1 cellular context compared by ENCODE assay signal in the genomic region with DNA sequence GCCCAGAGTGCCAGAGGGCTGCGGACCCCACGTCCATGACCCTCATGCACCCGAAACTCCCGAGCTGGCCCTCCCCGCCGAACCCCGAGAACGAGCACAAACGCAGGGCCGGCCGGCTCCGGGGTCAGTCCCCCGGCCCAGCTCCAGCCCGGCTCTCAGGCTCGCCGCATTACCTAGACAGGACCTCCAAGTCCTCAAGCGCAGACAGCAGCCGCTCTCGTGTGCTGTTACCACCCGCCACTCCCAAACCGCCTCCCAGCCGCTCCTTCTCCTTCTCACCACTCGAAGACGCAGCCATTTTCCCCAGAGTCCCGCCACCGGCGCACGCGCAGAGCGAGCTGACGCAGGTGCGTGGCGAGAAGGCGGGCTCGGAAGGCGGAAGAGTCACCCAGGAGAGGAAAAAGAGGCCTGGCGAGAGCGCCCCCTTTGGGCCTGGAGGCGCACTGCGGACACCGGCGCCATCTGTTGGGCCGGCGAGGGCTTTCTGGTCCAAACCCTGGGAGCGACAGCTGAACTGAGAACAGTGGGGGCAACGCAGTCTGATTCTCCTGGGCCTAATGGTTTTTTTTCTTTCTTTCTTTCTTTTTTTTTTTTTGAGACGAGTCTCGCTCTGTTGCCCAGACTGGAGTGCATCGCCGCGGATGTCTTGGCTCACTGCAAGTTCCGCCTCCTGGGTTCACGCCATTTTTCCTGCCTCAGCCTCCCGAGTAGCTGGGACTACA.
TF ChIP-seq lines count a peak whose summit lies in the region.

A gene with protein sequence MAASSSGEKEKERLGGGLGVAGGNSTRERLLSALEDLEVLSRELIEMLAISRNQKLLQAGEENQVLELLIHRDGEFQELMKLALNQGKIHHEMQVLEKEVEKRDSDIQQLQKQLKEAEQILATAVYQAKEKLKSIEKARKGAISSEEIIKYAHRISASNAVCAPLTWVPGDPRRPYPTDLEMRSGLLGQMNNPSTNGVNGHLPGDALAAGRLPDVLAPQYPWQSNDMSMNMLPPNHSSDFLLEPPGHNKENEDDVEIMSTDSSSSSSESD (minus strand): TSS at position 324 of the 722 bp plus-strand sequence. CDS start 26 bp downstream, at position 298.

TF ChIP-seq in SK-N-SH, 30 proteins besides CTCF, POLR2A, EP300 and RAD21 (continued from another document):
- TF ChIP-seq USF2 (IDR thresholded peaks at IDR 0.05; ENCODE audit: borderline replicate concordance, low read depth, low read length) (no peak), MXI1 (IDR thresholded peaks at IDR 0.05; ENCODE audit: low read depth, low read length) (peak; percentile 70), USF1 (IDR thresholded peaks at IDR 0.05; ENCODE audit: borderline replicate concordance, low read depth) (no peak), FOXJ3 (CRISPR knock-in tag; IDR thresholded peaks at IDR 0.05) (no peak), SMC3 (IDR thresholded peaks at IDR 0.05; ENCODE audit: low read depth, low read length) (peak; percentile 70), NFIC (IDR thresholded peaks at IDR 0.05; ENCODE audit: borderline replicate concordance) (no peak), MAX (IDR thresholded peaks at IDR 0.05; ENCODE audit: low read depth) (peak; percentile 87), ELF1 (IDR thresholded peaks at IDR 0.05) (peak; percentile 96), MEF2A (IDR thresholded peaks at IDR 0.05; ENCODE audit: borderline replicate concordance, low read depth) (no peak), SIN3A (IDR thresholded peaks at IDR 0.05; ENCODE audit: borderline replicate concordance, low read depth, low read length) (peak; percentile 63; the same call in 1 of the 2 replicates), RCOR1 (IDR thresholded peaks at IDR 0.05; ENCODE audit: low read length) (peak; percentile 63), POLR2AphosphoS5 (IDR thresholded peaks at IDR 0.05; ENCODE audit: low read depth, low read length) (peak; percentile 90)
- TF ChIP-seq, protein P1, sequence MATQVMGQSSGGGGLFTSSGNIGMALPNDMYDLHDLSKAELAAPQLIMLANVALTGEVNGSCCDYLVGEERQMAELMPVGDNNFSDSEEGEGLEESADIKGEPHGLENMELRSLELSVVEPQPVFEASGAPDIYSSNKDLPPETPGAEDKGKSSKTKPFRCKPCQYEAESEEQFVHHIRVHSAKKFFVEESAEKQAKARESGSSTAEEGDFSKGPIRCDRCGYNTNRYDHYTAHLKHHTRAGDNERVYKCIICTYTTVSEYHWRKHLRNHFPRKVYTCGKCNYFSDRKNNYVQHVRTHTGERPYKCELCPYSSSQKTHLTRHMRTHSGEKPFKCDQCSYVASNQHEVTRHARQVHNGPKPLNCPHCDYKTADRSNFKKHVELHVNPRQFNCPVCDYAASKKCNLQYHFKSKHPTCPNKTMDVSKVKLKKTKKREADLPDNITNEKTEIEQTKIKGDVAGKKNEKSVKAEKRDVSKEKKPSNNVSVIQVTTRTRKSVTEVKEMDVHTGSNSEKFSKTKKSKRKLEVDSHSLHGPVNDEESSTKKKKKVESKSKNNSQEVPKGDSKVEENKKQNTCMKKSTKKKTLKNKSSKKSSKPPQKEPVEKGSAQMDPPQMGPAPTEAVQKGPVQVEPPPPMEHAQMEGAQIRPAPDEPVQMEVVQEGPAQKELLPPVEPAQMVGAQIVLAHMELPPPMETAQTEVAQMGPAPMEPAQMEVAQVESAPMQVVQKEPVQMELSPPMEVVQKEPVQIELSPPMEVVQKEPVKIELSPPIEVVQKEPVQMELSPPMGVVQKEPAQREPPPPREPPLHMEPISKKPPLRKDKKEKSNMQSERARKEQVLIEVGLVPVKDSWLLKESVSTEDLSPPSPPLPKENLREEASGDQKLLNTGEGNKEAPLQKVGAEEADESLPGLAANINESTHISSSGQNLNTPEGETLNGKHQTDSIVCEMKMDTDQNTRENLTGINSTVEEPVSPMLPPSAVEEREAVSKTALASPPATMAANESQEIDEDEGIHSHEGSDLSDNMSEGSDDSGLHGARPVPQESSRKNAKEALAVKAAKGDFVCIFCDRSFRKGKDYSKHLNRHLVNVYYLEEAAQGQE (IDR thresholded peaks at IDR 0.05; ENCODE audit: low read depth, low read length): peak; percentile 65; the same call in 1 of the 2 replicates
